ENCODE assay signal across 8 cellular contexts in genomic region chr10:87505366-87506113, GRCh38. TPM values are rescaled to one million over a fixed set of nuclear protein-coding genes. Genes with fewer than 3 reads are reported as not detected.
DNase-seq lines count a peak whose midpoint lies in the region; ATAC-seq and TF ChIP-seq lines count a peak whose summit lies in the region.

No MANE protein-coding gene starts in this region.

- peaks cover 0 to 15% (median 0%) of the 10 kb centered on the region in 4 donors for H3K36me3 ChIP-seq in right lobe of liver

- H3K4me3 ChIP-seq in right lobe of liver: peak overlapping the region; percentile 92 to 95 (median 95)

- no peaks in the 10 kb centered on the region for H3K27me3 ChIP-seq in right lobe of liver

- intact Hi-C loops in right lobe of liver (cut with DNase I): no loop called here

- TF ChIP-seq POLR2A in right lobe of liver (IDR thresholded peaks at IDR 0.05): no peak

- peak overlapping the region; percentile 76 to 84 (median 79) for H3K27ac ChIP-seq in right lobe of liver

- 2% methylated on average over 26 of the region's 41 CpGs for WGBS in right lobe of liver (ENCODE audit: insufficient coverage, low coverage, low lambda C conversion rate, missing lambda C conversion rate)

- DNase-seq in SKM-1 treated with dmso at 0.1 percent for 144 hours (lab: John Stamatoyannopoulos, UW; ENCODE audit: unreplicated experiment) (peak; percentile 16), SKM-1 (lab: John Stamatoyannopoulos, UW; ENCODE audit: unreplicated experiment) (no peak), NAMALWA (ENCODE audit: low spot score) (peak; percentile 68), dermis blood vessel endothelial cell (peak; percentile 72), right lobe of liver (peak; percentile 70 to 83 (median 80))
- DNase-seq in activated CD4-positive, alpha-beta T cell treated with anti-CD3 and anti-CD28 coated beads for 48 hours: peak; percentile 61
- peak in 2 of 3 donors; percentile 5 to 37 for DNase-seq in stimulated activated CD4-positive, alpha-beta T cell treated with anti-CD3 and anti-CD28 coated beads, TNF-alpha, amount 100 ng/mL, for 1 hour (ENCODE audit: low read depth in 3 of 3, low spot score in 1 of 3)

- H3K4me1 ChIP-seq in right lobe of liver: peaks cover 0 to 39% (median 19%) of the 10 kb centered on the region in 4 donors

- peak; percentile 23 to 69 (median 57) for TF ChIP-seq CTCF in right lobe of liver (IDR thresholded peaks at IDR 0.05)

- peak; percentile 43 for ATAC-seq in HG02623 (IDR thresholded peaks at IDR 0.05; ENCODE audit: unreplicated experiment)
- ATAC-seq in right lobe of liver: peak; percentile 77 to 88 (median 82)

- no peaks in the 10 kb centered on the region for H3K9me3 ChIP-seq in right lobe of liver

RNA-seq across cellular contexts. Expression of gene MINPP1, which starts 0.8 kb away (rescaled TPM):
- total RNA-seq in dermis blood vessel endothelial cell (32.3 and 33.4 TPM in 2 replicates), right lobe of liver (10 to 100 TPM; 14.4 to 28.2 (median 25.0) TPM)
